In the genomic region with DNA sequence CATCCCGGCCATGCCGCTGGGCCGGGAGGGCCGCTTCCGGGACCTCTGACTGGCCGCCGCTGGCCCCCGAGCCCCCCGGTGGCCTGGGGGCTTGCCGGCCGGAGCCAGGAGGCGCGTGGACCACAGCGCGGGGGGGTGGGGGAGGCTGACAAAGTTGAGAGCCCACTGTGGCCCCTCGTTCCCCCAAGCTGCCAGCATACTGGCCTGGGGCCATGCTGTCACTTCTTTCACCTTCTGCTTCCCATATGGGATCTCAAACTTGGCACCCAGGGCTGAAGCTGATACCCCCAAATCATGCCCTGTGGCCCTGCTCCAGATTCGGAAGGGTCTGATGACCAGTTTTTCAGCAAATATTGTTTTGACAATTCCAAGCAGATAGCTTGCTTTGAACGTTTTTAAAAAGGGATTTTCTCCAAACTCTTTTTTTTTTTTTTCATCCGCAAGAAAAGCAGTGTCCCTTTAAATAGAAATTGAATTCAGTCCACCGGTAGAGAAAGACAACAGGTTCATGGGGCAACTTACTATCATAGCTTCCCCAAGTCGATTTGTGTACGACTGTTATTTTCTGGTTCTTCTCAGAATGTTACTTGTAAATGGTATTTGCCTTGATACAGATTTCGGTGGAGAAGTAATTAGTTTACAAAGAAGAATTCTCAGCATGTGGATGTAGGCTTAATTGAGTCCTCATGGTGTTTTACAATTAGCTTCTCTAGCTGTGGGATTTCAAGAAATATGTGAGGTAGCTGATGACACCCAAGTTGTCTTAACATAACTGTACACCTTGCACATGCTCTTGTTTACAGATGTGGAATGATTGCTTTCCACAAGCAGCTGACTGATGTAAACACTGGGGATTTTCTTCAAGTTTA, we compare ENCODE assay signal across 1 cellular context.
A peak's percentile ranks its signal among the peaks of the same experiment; 100 is the strongest.
TF ChIP-seq lines count a peak whose summit lies in the region.

No MANE protein-coding gene starts in this region.

TF ChIP-seq in K562, 482 proteins besides CTCF, POLR2A, EP300 and RAD21 (continued from another document and continues in another):
- TF ChIP-seq, protein P1, sequence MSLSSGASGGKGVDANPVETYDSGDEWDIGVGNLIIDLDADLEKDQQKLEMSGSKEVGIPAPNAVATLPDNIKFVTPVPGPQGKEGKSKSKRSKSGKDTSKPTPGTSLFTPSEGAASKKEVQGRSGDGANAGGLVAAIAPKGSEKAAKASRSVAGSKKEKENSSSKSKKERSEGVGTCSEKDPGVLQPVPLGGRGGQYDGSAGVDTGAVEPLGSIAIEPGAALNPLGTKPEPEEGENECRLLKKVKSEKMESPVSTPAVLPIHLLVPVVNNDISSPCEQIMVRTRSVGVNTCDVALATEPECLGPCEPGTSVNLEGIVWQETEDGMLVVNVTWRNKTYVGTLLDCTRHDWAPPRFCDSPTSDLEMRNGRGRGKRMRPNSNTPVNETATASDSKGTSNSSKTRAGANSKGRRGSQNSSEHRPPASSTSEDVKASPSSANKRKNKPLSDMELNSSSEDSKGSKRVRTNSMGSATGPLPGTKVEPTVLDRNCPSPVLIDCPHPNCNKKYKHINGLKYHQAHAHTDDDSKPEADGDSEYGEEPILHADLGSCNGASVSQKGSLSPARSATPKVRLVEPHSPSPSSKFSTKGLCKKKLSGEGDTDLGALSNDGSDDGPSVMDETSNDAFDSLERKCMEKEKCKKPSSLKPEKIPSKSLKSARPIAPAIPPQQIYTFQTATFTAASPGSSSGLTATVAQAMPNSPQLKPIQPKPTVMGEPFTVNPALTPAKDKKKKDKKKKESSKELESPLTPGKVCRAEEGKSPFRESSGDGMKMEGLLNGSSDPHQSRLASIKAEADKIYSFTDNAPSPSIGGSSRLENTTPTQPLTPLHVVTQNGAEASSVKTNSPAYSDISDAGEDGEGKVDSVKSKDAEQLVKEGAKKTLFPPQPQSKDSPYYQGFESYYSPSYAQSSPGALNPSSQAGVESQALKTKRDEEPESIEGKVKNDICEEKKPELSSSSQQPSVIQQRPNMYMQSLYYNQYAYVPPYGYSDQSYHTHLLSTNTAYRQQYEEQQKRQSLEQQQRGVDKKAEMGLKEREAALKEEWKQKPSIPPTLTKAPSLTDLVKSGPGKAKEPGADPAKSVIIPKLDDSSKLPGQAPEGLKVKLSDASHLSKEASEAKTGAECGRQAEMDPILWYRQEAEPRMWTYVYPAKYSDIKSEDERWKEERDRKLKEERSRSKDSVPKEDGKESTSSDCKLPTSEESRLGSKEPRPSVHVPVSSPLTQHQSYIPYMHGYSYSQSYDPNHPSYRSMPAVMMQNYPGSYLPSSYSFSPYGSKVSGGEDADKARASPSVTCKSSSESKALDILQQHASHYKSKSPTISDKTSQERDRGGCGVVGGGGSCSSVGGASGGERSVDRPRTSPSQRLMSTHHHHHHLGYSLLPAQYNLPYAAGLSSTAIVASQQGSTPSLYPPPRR (CRISPR knock-in tag; IDR thresholded peaks at IDR 0.05; ENCODE audit: borderline replicate concordance): no peak
- TF ChIP-seq PURB (CRISPR knock-in tag; IDR thresholded peaks at IDR 0.05; ENCODE audit: low read depth): no peak
- TF ChIP-seq NR2F6 (CRISPR knock-in tag; IDR thresholded peaks at IDR 0.05): no peak
- no peak for TF ChIP-seq SP1 (CRISPR knock-in tag; IDR thresholded peaks at IDR 0.05)
- no peak for TF ChIP-seq ESRRB (CRISPR knock-in tag; IDR thresholded peaks at IDR 0.05; ENCODE audit: borderline replicate concordance)
- TF ChIP-seq ATF7 (IDR thresholded peaks at IDR 0.05): no peak
- TF ChIP-seq ZNF121 (CRISPR knock-in tag; conservative IDR thresholded peaks at IDR 0.05): no peak
- no peak for TF ChIP-seq ILF3 (IDR thresholded peaks at IDR 0.05; ENCODE audit: borderline replicate concordance)
- TF ChIP-seq, protein P2, sequence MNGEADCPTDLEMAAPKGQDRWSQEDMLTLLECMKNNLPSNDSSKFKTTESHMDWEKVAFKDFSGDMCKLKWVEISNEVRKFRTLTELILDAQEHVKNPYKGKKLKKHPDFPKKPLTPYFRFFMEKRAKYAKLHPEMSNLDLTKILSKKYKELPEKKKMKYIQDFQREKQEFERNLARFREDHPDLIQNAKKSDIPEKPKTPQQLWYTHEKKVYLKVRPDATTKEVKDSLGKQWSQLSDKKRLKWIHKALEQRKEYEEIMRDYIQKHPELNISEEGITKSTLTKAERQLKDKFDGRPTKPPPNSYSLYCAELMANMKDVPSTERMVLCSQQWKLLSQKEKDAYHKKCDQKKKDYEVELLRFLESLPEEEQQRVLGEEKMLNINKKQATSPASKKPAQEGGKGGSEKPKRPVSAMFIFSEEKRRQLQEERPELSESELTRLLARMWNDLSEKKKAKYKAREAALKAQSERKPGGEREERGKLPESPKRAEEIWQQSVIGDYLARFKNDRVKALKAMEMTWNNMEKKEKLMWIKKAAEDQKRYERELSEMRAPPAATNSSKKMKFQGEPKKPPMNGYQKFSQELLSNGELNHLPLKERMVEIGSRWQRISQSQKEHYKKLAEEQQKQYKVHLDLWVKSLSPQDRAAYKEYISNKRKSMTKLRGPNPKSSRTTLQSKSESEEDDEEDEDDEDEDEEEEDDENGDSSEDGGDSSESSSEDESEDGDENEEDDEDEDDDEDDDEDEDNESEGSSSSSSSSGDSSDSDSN (IDR thresholded peaks at IDR 0.05; ENCODE audit: borderline replicate concordance in 1 of 2, low read depth in 2 of 2, low read length in 2 of 2): no peak
- TF ChIP-seq HNRNPLL (IDR thresholded peaks at IDR 0.05; ENCODE audit: low read depth, low read length, poor library complexity, severe bottlenecking): no peak
- TF ChIP-seq, protein P3, sequence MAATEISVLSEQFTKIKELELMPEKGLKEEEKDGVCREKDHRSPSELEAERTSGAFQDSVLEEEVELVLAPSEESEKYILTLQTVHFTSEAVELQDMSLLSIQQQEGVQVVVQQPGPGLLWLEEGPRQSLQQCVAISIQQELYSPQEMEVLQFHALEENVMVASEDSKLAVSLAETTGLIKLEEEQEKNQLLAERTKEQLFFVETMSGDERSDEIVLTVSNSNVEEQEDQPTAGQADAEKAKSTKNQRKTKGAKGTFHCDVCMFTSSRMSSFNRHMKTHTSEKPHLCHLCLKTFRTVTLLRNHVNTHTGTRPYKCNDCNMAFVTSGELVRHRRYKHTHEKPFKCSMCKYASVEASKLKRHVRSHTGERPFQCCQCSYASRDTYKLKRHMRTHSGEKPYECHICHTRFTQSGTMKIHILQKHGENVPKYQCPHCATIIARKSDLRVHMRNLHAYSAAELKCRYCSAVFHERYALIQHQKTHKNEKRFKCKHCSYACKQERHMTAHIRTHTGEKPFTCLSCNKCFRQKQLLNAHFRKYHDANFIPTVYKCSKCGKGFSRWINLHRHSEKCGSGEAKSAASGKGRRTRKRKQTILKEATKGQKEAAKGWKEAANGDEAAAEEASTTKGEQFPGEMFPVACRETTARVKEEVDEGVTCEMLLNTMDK (IDR thresholded peaks at IDR 0.05; ENCODE audit: borderline replicate concordance, insufficient read depth, low read depth, low read length, poor library complexity, severe bottlenecking): no peak
- TF ChIP-seq, protein P4, sequence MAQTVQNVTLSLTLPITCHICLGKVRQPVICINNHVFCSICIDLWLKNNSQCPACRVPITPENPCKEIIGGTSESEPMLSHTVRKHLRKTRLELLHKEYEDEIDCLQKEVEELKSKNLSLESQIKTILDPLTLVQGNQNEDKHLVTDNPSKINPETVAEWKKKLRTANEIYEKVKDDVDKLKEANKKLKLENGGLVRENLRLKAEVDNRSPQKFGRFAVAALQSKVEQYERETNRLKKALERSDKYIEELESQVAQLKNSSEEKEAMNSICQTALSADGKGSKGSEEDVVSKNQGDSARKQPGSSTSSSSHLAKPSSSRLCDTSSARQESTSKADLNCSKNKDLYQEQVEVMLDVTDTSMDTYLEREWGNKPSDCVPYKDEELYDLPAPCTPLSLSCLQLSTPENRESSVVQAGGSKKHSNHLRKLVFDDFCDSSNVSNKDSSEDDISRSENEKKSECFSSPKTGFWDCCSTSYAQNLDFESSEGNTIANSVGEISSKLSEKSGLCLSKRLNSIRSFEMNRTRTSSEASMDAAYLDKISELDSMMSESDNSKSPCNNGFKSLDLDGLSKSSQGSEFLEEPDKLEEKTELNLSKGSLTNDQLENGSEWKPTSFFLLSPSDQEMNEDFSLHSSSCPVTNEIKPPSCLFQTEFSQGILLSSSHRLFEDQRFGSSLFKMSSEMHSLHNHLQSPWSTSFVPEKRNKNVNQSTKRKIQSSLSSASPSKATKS (CRISPR knock-in tag; IDR thresholded peaks at IDR 0.05): no peak
- no peak for TF ChIP-seq ZNF253 (CRISPR knock-in tag; conservative IDR thresholded peaks at IDR 0.05)
- no peak for TF ChIP-seq PYGO2 (tag; IDR thresholded peaks at IDR 0.05)
- TF ChIP-seq, protein P5, sequence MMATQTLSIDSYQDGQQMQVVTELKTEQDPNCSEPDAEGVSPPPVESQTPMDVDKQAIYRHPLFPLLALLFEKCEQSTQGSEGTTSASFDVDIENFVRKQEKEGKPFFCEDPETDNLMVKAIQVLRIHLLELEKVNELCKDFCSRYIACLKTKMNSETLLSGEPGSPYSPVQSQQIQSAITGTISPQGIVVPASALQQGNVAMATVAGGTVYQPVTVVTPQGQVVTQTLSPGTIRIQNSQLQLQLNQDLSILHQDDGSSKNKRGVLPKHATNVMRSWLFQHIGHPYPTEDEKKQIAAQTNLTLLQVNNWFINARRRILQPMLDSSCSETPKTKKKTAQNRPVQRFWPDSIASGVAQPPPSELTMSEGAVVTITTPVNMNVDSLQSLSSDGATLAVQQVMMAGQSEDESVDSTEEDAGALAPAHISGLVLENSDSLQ (IDR thresholded peaks at IDR 0.05): no peak
- TF ChIP-seq SMARCA4 (IDR thresholded peaks at IDR 0.05): no peak
- TF ChIP-seq, protein P6, sequence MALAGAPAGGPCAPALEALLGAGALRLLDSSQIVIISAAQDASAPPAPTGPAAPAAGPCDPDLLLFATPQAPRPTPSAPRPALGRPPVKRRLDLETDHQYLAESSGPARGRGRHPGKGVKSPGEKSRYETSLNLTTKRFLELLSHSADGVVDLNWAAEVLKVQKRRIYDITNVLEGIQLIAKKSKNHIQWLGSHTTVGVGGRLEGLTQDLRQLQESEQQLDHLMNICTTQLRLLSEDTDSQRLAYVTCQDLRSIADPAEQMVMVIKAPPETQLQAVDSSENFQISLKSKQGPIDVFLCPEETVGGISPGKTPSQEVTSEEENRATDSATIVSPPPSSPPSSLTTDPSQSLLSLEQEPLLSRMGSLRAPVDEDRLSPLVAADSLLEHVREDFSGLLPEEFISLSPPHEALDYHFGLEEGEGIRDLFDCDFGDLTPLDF (CRISPR knock-in tag; IDR thresholded peaks at IDR 0.05): no peak
- TF ChIP-seq ZNF212 (CRISPR knock-in tag; IDR thresholded peaks at IDR 0.05): no peak
- TF ChIP-seq, protein P7, sequence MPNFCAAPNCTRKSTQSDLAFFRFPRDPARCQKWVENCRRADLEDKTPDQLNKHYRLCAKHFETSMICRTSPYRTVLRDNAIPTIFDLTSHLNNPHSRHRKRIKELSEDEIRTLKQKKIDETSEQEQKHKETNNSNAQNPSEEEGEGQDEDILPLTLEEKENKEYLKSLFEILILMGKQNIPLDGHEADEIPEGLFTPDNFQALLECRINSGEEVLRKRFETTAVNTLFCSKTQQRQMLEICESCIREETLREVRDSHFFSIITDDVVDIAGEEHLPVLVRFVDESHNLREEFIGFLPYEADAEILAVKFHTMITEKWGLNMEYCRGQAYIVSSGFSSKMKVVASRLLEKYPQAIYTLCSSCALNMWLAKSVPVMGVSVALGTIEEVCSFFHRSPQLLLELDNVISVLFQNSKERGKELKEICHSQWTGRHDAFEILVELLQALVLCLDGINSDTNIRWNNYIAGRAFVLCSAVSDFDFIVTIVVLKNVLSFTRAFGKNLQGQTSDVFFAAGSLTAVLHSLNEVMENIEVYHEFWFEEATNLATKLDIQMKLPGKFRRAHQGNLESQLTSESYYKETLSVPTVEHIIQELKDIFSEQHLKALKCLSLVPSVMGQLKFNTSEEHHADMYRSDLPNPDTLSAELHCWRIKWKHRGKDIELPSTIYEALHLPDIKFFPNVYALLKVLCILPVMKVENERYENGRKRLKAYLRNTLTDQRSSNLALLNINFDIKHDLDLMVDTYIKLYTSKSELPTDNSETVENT (CRISPR knock-in tag; IDR thresholded peaks at IDR 0.05): no peak
- TF ChIP-seq, protein P8, sequence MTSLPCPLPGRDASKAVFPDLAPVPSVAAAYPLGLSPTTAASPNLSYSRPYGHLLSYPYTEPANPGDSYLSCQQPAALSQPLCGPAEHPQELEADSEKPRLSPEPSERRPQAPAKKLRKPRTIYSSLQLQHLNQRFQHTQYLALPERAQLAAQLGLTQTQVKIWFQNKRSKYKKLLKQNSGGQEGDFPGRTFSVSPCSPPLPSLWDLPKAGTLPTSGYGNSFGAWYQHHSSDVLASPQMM (CRISPR knock-in tag; IDR thresholded peaks at IDR 0.05): no peak
- TF ChIP-seq TSC22D4 (tag; IDR thresholded peaks at IDR 0.05): no peak
- TF ChIP-seq, protein P9, sequence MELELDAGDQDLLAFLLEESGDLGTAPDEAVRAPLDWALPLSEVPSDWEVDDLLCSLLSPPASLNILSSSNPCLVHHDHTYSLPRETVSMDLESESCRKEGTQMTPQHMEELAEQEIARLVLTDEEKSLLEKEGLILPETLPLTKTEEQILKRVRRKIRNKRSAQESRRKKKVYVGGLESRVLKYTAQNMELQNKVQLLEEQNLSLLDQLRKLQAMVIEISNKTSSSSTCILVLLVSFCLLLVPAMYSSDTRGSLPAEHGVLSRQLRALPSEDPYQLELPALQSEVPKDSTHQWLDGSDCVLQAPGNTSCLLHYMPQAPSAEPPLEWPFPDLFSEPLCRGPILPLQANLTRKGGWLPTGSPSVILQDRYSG (tag; conservative IDR thresholded peaks at IDR 0.05; ENCODE audit: low read depth): no peak
- TF ChIP-seq ZNF384 (IDR thresholded peaks at IDR 0.05; ENCODE audit: low read depth, low read length): peak; percentile 44; the same call in 1 of the 2 replicates
- no peak for TF ChIP-seq FUS (optimal IDR thresholded peaks at IDR 0.05; ENCODE audit: low read depth, low read length)
- TF ChIP-seq, protein P10, sequence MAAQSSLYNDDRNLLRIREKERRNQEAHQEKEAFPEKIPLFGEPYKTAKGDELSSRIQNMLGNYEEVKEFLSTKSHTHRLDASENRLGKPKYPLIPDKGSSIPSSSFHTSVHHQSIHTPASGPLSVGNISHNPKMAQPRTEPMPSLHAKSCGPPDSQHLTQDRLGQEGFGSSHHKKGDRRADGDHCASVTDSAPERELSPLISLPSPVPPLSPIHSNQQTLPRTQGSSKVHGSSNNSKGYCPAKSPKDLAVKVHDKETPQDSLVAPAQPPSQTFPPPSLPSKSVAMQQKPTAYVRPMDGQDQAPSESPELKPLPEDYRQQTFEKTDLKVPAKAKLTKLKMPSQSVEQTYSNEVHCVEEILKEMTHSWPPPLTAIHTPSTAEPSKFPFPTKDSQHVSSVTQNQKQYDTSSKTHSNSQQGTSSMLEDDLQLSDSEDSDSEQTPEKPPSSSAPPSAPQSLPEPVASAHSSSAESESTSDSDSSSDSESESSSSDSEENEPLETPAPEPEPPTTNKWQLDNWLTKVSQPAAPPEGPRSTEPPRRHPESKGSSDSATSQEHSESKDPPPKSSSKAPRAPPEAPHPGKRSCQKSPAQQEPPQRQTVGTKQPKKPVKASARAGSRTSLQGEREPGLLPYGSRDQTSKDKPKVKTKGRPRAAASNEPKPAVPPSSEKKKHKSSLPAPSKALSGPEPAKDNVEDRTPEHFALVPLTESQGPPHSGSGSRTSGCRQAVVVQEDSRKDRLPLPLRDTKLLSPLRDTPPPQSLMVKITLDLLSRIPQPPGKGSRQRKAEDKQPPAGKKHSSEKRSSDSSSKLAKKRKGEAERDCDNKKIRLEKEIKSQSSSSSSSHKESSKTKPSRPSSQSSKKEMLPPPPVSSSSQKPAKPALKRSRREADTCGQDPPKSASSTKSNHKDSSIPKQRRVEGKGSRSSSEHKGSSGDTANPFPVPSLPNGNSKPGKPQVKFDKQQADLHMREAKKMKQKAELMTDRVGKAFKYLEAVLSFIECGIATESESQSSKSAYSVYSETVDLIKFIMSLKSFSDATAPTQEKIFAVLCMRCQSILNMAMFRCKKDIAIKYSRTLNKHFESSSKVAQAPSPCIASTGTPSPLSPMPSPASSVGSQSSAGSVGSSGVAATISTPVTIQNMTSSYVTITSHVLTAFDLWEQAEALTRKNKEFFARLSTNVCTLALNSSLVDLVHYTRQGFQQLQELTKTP (IDR thresholded peaks at IDR 0.05; ENCODE audit: low read depth in 1 of 2, partially characterized antibody in 2 of 2): peak in 1 of 2 experiments; percentile 20
- TF ChIP-seq ZFX (CRISPR knock-in tag; IDR thresholded peaks at IDR 0.05): 0 out of 2 replicates have a peak, but pooled peaks have one; percentile 32
- no peak for TF ChIP-seq NBN (IDR thresholded peaks at IDR 0.05; ENCODE audit: low read depth)
- TF ChIP-seq NCOR1 (IDR thresholded peaks at IDR 0.05): no peak
